ENCODE assay signal across 1 cellular context in genomic region chr20:51935003-51935358, GRCh38.
TF ChIP-seq lines count a peak whose summit lies in the region.

No MANE protein-coding gene starts in this region.

TF ChIP-seq in GM23338, 12 proteins besides CTCF, POLR2A, EP300 and RAD21 (continued from another document):
- TF ChIP-seq ZNF462 (CRISPR knock-in tag; IDR thresholded peaks at IDR 0.05) (no peak), ZNF114 (CRISPR knock-in tag; IDR thresholded peaks at IDR 0.05) (no peak), CREB1 (CRISPR knock-in tag; IDR thresholded peaks at IDR 0.05; ENCODE audit: low read depth) (no peak)
